In the genomic region with DNA sequence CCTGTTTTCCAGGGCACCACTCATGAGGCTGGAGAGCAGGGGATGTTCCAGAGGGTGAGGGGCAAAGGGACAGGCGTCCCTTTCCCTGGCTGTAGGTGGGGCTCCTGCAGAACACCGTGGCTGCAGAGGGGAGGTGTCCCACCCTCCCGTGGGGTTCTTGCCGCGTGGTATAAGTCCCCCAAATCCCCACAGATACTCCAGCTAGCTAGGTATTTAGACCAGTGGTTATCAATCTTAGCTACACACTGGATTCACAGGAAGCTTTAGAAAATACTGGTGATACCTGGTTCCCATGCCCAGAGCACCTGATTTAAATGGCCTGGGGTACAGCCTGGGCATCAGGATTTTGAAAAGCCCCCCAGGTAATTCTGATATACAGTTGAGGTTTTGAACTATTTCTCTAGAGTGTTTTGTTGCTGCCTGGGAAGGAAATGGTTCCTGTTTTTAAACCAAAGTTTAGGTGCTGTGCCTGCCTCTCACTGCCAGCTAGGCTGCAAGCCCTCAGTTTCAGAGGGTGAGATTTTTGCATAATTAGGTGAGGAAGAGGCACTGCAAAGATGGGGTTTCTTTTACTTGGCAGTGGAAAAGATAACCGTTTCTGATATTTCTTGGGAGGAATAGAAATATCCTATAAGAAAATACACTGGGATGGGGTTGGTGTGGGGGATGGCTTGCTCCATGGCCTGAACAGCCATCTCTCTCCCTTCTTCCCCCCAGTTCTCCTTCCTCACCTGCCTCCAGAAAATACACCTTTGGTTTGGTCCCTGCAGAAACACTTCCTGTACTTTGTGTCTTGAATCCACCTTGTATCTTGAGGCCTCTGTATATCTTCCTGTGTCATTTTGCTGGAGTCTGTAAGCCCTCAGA, we compare ENCODE assay signal across 10 cellular contexts. TPM values are rescaled to one million over a fixed set of nuclear protein-coding genes. Genes with fewer than 3 reads are reported as not detected.
DNase-seq lines count a peak whose midpoint lies in the region; ATAC-seq, FAIRE-seq and TF ChIP-seq lines count a peak whose summit lies in the region.
"Had no signal": no experiment of that assay in that cellular context is flagged by ENCODE, and none has a peak within 500 bp of the region (broad histone marks: within the 10 kb centered on the region; RNA-seq: fewer than 3 reads in every experiment).

No MANE protein-coding gene starts in this region.

- peak overlapping the region; percentile 93 for H3K4me2 ChIP-seq in OCI-LY1 (ENCODE audit: low read length)

- H3K9me3 ChIP-seq in OCI-LY1 (ENCODE audit: low read length), result no peaks in the 10 kb centered on the region
- no peaks in the 10 kb centered on the region for H3K9me3 ChIP-seq in effector memory CD4-positive, alpha-beta T cell (ENCODE audit: control insufficient read depth, low read length)
- no peaks in the 10 kb centered on the region for H3K9me3 ChIP-seq in small intestine (ENCODE audit: control insufficient read depth, low read depth)

- no peak overlapping the region for H2AFZ ChIP-seq in OCI-LY1 (ENCODE audit: low read length)

- H3K4me1 ChIP-seq in OCI-LY1 (ENCODE audit: insufficient read depth, low read length, severe bottlenecking) (peaks cover 65% of the 10 kb centered on the region), small intestine (ENCODE audit: control insufficient read depth in 2 of 2, insufficient read depth in 1 of 2, low read depth in 1 of 2, low read length in 1 of 2) (peaks cover 0 to 6% of the 10 kb centered on the region in 2 donors)
- H3K4me1 ChIP-seq in effector memory CD4-positive, alpha-beta T cell (ENCODE audit: control insufficient read depth, insufficient read depth, low read length, poor library complexity, severe bottlenecking), result peaks cover 78% of the 10 kb centered on the region

- DNase-seq in GM12891 (ENCODE audit: insufficient read length, low spot score), result no peak
- DNase-seq in effector memory CD4-positive, alpha-beta T cell, result no peak
- DNase-seq in small intestine, result no peak
- DNase-seq in DMS79 treated with DMSO at 0.1 percent for 48 hours (lab: John Stamatoyannopoulos, UW), result no peak
- DNase-seq in urothelium cell line (ENCODE audit: low spot score), result no peak
- DNase-seq in Kasumi-1 (lab: John Stamatoyannopoulos, UW), result no peak
- DNase-seq: foreskin melanocyte had no signal

- H3F3A ChIP-seq in OCI-LY1 (ENCODE audit: insufficient read depth, low read length), result no peaks in the 10 kb centered on the region

- H3K27me3 ChIP-seq in OCI-LY1 (ENCODE audit: insufficient read depth, low read length), result no peaks in the 10 kb centered on the region
- H3K27me3 ChIP-seq in effector memory CD4-positive, alpha-beta T cell (replicated peaks; ENCODE audit: control insufficient read depth, insufficient read depth, low read length, poor library complexity, severe bottlenecking), result no peaks in the 10 kb centered on the region
- H3K27me3 ChIP-seq in small intestine (ENCODE audit: control insufficient read depth in 2 of 2, insufficient read depth in 2 of 2, low read length in 2 of 2), result no peaks in the 10 kb centered on the region

- H3K79me2 ChIP-seq in OCI-LY1 (ENCODE audit: insufficient read depth, low read length), result no peaks in the 10 kb centered on the region

- H3K9me2 ChIP-seq in OCI-LY1 (ENCODE audit: low read depth, low read length), result no peaks in the 10 kb centered on the region

- no peak for TF ChIP-seq CTCF in OCI-LY1 (IDR thresholded peaks at IDR 0.05; ENCODE audit: low read length)

- TF ChIP-seq POLR2A in GM12891 (IDR thresholded peaks at IDR 0.05; ENCODE audit: low read depth, low read length), result no peak

- H3K4me3 ChIP-seq in OCI-LY1 (ENCODE audit: low read depth, low read length, poor library complexity, severe bottlenecking) (peak overlapping the region; percentile 85), small intestine (ENCODE audit: low read depth in 1 of 2, low read length in 2 of 2) (peak overlapping the region; percentile 24 to 65)
- peak overlapping the region; percentile 95 for H3K4me3 ChIP-seq in effector memory CD4-positive, alpha-beta T cell (ENCODE audit: insufficient read depth, low read depth, low read length, poor library complexity, severe bottlenecking)
- H3K4me3 ChIP-seq: SK-N-MC had no signal

- peaks cover 27% of the 10 kb centered on the region; the same call in 1 of the 2 replicates for H3K36me3 ChIP-seq in OCI-LY1 (ENCODE audit: insufficient read depth, low read length)
- H3K36me3 ChIP-seq in effector memory CD4-positive, alpha-beta T cell (ENCODE audit: control insufficient read depth, insufficient read depth, low read length), result peaks cover 19% of the 10 kb centered on the region
- H3K36me3 ChIP-seq in small intestine (ENCODE audit: control insufficient read depth in 2 of 2, insufficient read depth in 2 of 2, low read length in 2 of 2), result no peaks in the 10 kb centered on the region

- no peaks in the 10 kb centered on the region for H4K20me1 ChIP-seq in OCI-LY1 (ENCODE audit: insufficient read depth, low read length)

- WGBS in small intestine, 3 donors, result 41 to 75% (median 63%) methylated on average over 6 of the region's 6 CpGs

- FAIRE-seq in GM12891 (lab: Jason Lieb, UNC) (peak; percentile 48), small intestine (lab: Jason Lieb, UNC) (no peak), urothelium cell line (lab: Jason Lieb, UNC) (no peak)

- H3K9ac ChIP-seq in OCI-LY1 (ENCODE audit: low read length), result peak overlapping the region; percentile 84

- H3K27ac ChIP-seq in OCI-LY1 (ENCODE audit: low read depth, low read length, poor library complexity, severe bottlenecking) (peak overlapping the region; percentile 96), small intestine (ENCODE audit: low read depth in 1 of 2, low read length in 1 of 2) (peak overlapping the region in 1 of 2 donors; percentile 88)
- H3K27ac ChIP-seq in effector memory CD4-positive, alpha-beta T cell (ENCODE audit: insufficient read depth, low read length, poor library complexity, severe bottlenecking), result peak overlapping the region; percentile 94
- H3K27ac ChIP-seq: SK-N-MC had no signal

- no peak for ATAC-seq in GM21423 (IDR thresholded peaks at IDR 0.05; ENCODE audit: unreplicated experiment)

TF ChIP-seq in GM12891, 5 proteins besides CTCF, POLR2A, EP300 and RAD21:
- no peak for TF ChIP-seq POLR2AphosphoS5 (IDR thresholded peaks at IDR 0.05; ENCODE audit: low read depth, low read length)
- no peak for TF ChIP-seq TAF1 (IDR thresholded peaks at IDR 0.05; ENCODE audit: low read depth, low read length)
- TF ChIP-seq PAX5 (IDR thresholded peaks at IDR 0.05; ENCODE audit: insufficient read depth, low read length, severe bottlenecking), result no peak
- TF ChIP-seq SPI1 (IDR thresholded peaks at IDR 0.05; ENCODE audit: low read depth, low read length), result no peak
- no peak for TF ChIP-seq POU2F2 (IDR thresholded peaks at IDR 0.05; ENCODE audit: low read depth, low read length)
TF ChIP-seq in GM12891: peak in this region for 0.

RNA-seq across cellular contexts. Expression of a gene that starts 51.7 kb away (rescaled TPM):
- 51.8 TPM for polyA plus RNA-seq in GM12891 (2012; ENCODE audit: low read depth, missing spikeins)
- polyA plus RNA-seq in small intestine, result 1 to 10 TPM; 1.6 to 7.3 (median 3.2) TPM

RNA-seq across cellular contexts. Expression of a gene that starts 53.2 kb away (rescaled TPM):
- polyA plus RNA-seq in GM12891 (2012; ENCODE audit: low read depth, missing spikeins), result 84.7 TPM
- polyA plus RNA-seq in small intestine, result 10 to 100 TPM; 21.6 to 40.8 (median 22.6) TPM

Comparison
In these comparisons a context has a peak if more than half of its experiments do, and no peak if none do; other contexts are left out.
1. H3K4me3 ChIP-seq: peak in every context shown above with its lines; median percentile 95 in effector memory CD4-positive, alpha-beta T cell; 85 in OCI-LY1; 44 in small intestine.